ENCODE assay signal across 8 cellular contexts in the genomic region with DNA sequence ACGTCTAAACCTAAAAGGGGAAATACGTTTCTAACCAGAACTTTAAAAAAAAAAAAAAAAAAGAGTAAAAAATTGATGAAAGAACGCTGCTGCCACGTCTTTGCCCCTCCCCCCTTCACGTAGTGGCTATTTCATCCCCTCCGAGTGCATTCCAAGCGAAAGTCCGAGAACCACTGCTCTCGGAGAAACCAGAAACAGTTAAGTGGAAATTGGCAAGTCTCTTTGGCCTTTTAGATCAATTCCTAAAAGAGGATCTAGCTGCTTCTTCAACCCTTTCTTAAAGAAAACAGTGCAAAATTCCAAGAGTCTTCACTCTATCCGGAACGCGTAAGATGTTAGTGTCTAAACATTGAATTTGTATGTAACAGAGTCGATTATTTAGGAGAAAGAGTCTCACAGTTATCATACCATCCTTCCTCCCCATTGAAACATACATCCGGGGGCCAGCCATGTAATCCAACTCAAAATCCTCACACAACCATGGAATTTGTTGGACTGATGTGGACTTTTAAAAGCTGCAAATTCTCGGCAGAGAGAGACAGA. TPM values are rescaled to one million over a fixed set of nuclear protein-coding genes. Genes with fewer than 3 reads are reported as not detected.
DNase-seq lines count a peak whose midpoint lies in the region; ATAC-seq, FAIRE-seq and TF ChIP-seq lines count a peak whose summit lies in the region.

No MANE protein-coding gene starts in this region.

- peak overlapping the region; percentile 72 for H3K4me2 ChIP-seq in DOHH2 (ENCODE audit: low read length)

- H3K4me3 ChIP-seq in DOHH2 (ENCODE audit: low read length): peak overlapping the region; percentile 84
- peak overlapping the region; percentile 71 to 97 for H3K4me3 ChIP-seq in kidney (ENCODE audit: low read length in 2 of 2)

- H3K27me3 ChIP-seq in DOHH2 (ENCODE audit: control insufficient read depth, low read length): no peaks in the 10 kb centered on the region

- peaks cover 4% of the 10 kb centered on the region for H3F3A ChIP-seq in DOHH2 (ENCODE audit: control insufficient read depth, insufficient read depth)

- peak; percentile 24 for DNase-seq in T-helper 9 cell
- DNase-seq in central memory CD4-positive, alpha-beta T cell: peak; percentile 47
- no peak for DNase-seq in kidney
- peak; percentile 13 to 28 for DNase-seq in stimulated activated CD4-positive, alpha-beta T cell treated with anti-CD3 and anti-CD28 coated beads, Interleukin-2, amount 100 ng/mL, for 48 hours

- no peak for ATAC-seq in HG02981 (IDR thresholded peaks at IDR 0.05; ENCODE audit: unreplicated experiment)
- ATAC-seq in HG02840 (IDR thresholded peaks at IDR 0.05; ENCODE audit: low FRiP score, unreplicated experiment): no peak

- peaks cover 23% of the 10 kb centered on the region for H4K20me1 ChIP-seq in DOHH2 (ENCODE audit: control insufficient read depth, insufficient read depth, low read depth, low read length)

- H3K9ac ChIP-seq in kidney (ENCODE audit: low read length in 2 of 2): peak overlapping the region; percentile 85 to 99

- intact Hi-C loops in kidney (cut with DNase I): no loop called here

- H3K27ac ChIP-seq in DOHH2 (ENCODE audit: low read depth, low read length) (peak overlapping the region; percentile 61), kidney (ENCODE audit: low read depth in 2 of 2, low read length in 2 of 2) (peak overlapping the region; percentile 96 to 98)

- H3K36me3 ChIP-seq in DOHH2 (ENCODE audit: control insufficient read depth, low read length): peaks cover 23% of the 10 kb centered on the region
- no peaks in the 10 kb centered on the region for H3K36me3 ChIP-seq in kidney (ENCODE audit: control insufficient read depth in 1 of 2, insufficient read depth in 2 of 2, low read length in 2 of 2)

- peaks cover 58% of the 10 kb centered on the region for H3K79me2 ChIP-seq in DOHH2 (ENCODE audit: control insufficient read depth, low read length)

- no peak for FAIRE-seq in kidney (lab: Jason Lieb, UNC)

- no peaks in the 10 kb centered on the region for H3K9me2 ChIP-seq in DOHH2 (replicated peaks; ENCODE audit: control insufficient read depth, low read length)

- TF ChIP-seq RAD21 in Ishikawa (IDR thresholded peaks at IDR 0.05; ENCODE audit: low read depth): no peak

- TF ChIP-seq CTCF in DOHH2 (IDR thresholded peaks at IDR 0.05; ENCODE audit: low read depth, low read length, poor library complexity, severe bottlenecking) (no peak), kidney (IDR thresholded peaks at IDR 0.05; ENCODE audit: borderline replicate concordance, extremely low read depth, insufficient read depth) (no peak)

- no peaks in the 10 kb centered on the region for H3K9me3 ChIP-seq in DOHH2 (ENCODE audit: control insufficient read depth, insufficient read depth, low read length)
- H3K9me3 ChIP-seq in kidney (ENCODE audit: control insufficient read depth in 1 of 2, low read length in 2 of 2): no peaks in the 10 kb centered on the region

- H3K4me1 ChIP-seq in DOHH2 (ENCODE audit: control insufficient read depth, low read length) (peaks cover 26% of the 10 kb centered on the region), kidney (ENCODE audit: control insufficient read depth in 1 of 2, insufficient read depth in 1 of 2, low read depth in 1 of 2, low read length in 2 of 2) (peaks cover 0 to 4% of the 10 kb centered on the region in 2 donors)

- no peak for TF ChIP-seq EP300 in Ishikawa (IDR thresholded peaks at IDR 0.05; ENCODE audit: borderline replicate concordance)

TF ChIP-seq in Ishikawa, 13 proteins besides CTCF, POLR2A, EP300 and RAD21:
- no peak for TF ChIP-seq YY1 (IDR thresholded peaks at IDR 0.05; ENCODE audit: low read depth)
- TF ChIP-seq CREB1 (IDR thresholded peaks at IDR 0.05; ENCODE audit: low read depth): no peak
- no peak for TF ChIP-seq TAF1 (IDR thresholded peaks at IDR 0.05; ENCODE audit: low read depth)
- TF ChIP-seq, protein P1, sequence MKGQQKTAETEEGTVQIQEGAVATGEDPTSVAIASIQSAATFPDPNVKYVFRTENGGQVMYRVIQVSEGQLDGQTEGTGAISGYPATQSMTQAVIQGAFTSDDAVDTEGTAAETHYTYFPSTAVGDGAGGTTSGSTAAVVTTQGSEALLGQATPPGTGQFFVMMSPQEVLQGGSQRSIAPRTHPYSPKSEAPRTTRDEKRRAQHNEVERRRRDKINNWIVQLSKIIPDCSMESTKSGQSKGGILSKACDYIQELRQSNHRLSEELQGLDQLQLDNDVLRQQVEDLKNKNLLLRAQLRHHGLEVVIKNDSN (IDR thresholded peaks at IDR 0.05): no peak
- TF ChIP-seq TEAD4 (IDR thresholded peaks at IDR 0.05): peak; percentile 69

RNA-seq across cellular contexts. Expression of a gene that starts 1.1 kb away (rescaled TPM):
- total RNA-seq in kidney: 25.3 TPM
- polyA plus RNA-seq in kidney (ENCODE audit: insufficient read depth, low read depth, low replicate concordance): 15.7 TPM

RNA-seq across cellular contexts. Expression of a gene that starts 14.7 kb away (rescaled TPM):
- 3.3 TPM for total RNA-seq in kidney
- polyA plus RNA-seq in kidney (ENCODE audit: insufficient read depth, low read depth, low replicate concordance): 3.7 TPM
